In genomic region chr7:151167197-151167911, GRCh38 we compare ENCODE assay signal across 9 cellular contexts. TPM values are rescaled to one million over a fixed set of nuclear protein-coding genes. Genes with fewer than 3 reads are reported as not detected.
A peak's percentile ranks its signal among the peaks of the same experiment; 100 is the strongest.
DNase-seq lines count a peak whose midpoint lies in the region; ATAC-seq and TF ChIP-seq lines count a peak whose summit lies in the region.
"Had no signal": no experiment of that assay in that cellular context is flagged by ENCODE, and none has a peak within 500 bp of the region (broad histone marks: within the 10 kb centered on the region; RNA-seq: fewer than 3 reads in every experiment).

TSS of gene GBX1 (minus strand) at chr7:151167694. CDS start at chr7:151167548, 146 bp downstream.

- H3K36me3 ChIP-seq in fibroblast of lung (ENCODE audit: control insufficient read depth, insufficient read depth, low read length) (no peaks in the 10 kb centered on the region), Karpas-422 (ENCODE audit: insufficient read depth, low read length) (no peaks in the 10 kb centered on the region)

- H3K4me3 ChIP-seq in fibroblast of lung (replicated peaks in 1 of 4; ENCODE audit: control extremely low read depth in 1 of 4, insufficient read depth in 1 of 4, low read depth in 3 of 4, low read length in 4 of 4) = peak within 1 kb of the TSS in 1 of 4 experiments; percentile 20
- no peak within 1 kb of the TSS for H3K4me3 ChIP-seq in Karpas-422 (ENCODE audit: low read length)

- DNase-seq in DMS53 (lab: John Stamatoyannopoulos, UW) (peak; percentile 59), DMS53 treated with DMSO at 0.1 percent for 48 hours (lab: John Stamatoyannopoulos, UW; ENCODE audit: unreplicated experiment) (no peak), T-helper 9 cell (peak; percentile 24), fibroblast of lung (ENCODE audit: low read depth in 2 of 2) (peak; percentile 25 to 26), omental fat pad (ENCODE audit: low spot score) (no peak), DMS79 treated with DMSO at 0.1 percent for 48 hours (lab: John Stamatoyannopoulos, UW) (no peak), NCI-H2029 treated with DMSO at 0.1 percent for 48 hours (lab: John Stamatoyannopoulos, UW) (no peak), Karpas-422 (no peak)

- H3K9me3 ChIP-seq in fibroblast of lung (ENCODE audit: control insufficient read depth, insufficient read depth, low read depth, low read length) (no peaks in the 10 kb centered on the region), Karpas-422 (ENCODE audit: low read length) (no peaks in the 10 kb centered on the region)

- H3K27ac ChIP-seq in fibroblast of lung (ENCODE audit: insufficient read depth, low read length) (no peak within 1 kb of the TSS), Karpas-422 (ENCODE audit: low read length) (no peak within 1 kb of the TSS)

- no peak within 1 kb of the TSS for H3K9ac ChIP-seq in fibroblast of lung (ENCODE audit: insufficient read depth, low read length)
- H3K9ac ChIP-seq in Karpas-422 (ENCODE audit: low read length) = no peak within 1 kb of the TSS

- ATAC-seq in omental fat pad (ENCODE audit: low FRiP score) = peak; percentile 58

- H3K4me1 ChIP-seq in fibroblast of lung (ENCODE audit: control insufficient read depth, extremely low read depth, insufficient read depth, low read length) = no peaks in the 10 kb centered on the region
- H3K4me1 ChIP-seq in Karpas-422 (ENCODE audit: low read length) = no peaks in the 10 kb centered on the region

- H4K20me1 ChIP-seq in fibroblast of lung (ENCODE audit: control insufficient read depth, extremely low read depth, insufficient read depth, low read length) (no peaks in the 10 kb centered on the region), Karpas-422 (ENCODE audit: insufficient read depth, low read depth, low read length) (no peaks in the 10 kb centered on the region)

- TF ChIP-seq CTCF in fibroblast of lung (conservative IDR thresholded peaks at IDR 0.05 in 1 of 2, IDR thresholded peaks at IDR 0.05 in 1 of 2; ENCODE audit: low read depth in 1 of 2, low read length in 2 of 2) = no peak
- no peak for TF ChIP-seq CTCF in omental fat pad (IDR thresholded peaks at IDR 0.05)

- H3K79me2 ChIP-seq in fibroblast of lung (ENCODE audit: control insufficient read depth, insufficient read depth, low read length) = no peaks in the 10 kb centered on the region
- no peaks in the 10 kb centered on the region for H3K79me2 ChIP-seq in Karpas-422 (ENCODE audit: low read length)

- H2AFZ ChIP-seq in fibroblast of lung (ENCODE audit: low read length) (no peak within 1 kb of the TSS), Karpas-422 (ENCODE audit: low read length) (no peak within 1 kb of the TSS)

- no peaks in the 10 kb centered on the region for H3K9me2 ChIP-seq in Karpas-422 (replicated peaks; ENCODE audit: insufficient read depth, low read length)

- H3K4me2 ChIP-seq in fibroblast of lung (ENCODE audit: extremely low read depth, insufficient read depth, low read length) (peak within 1 kb of the TSS; percentile 54), Karpas-422 (ENCODE audit: low read depth, low read length, poor library complexity, severe bottlenecking) (no peak within 1 kb of the TSS)

- H3K27me3 ChIP-seq in fibroblast of lung (ENCODE audit: control insufficient read depth, insufficient read depth, low read length) (peaks cover 55% of the 10 kb centered on the region), Karpas-422 (ENCODE audit: low read length) (no peaks in the 10 kb centered on the region)

RNA-seq across cellular contexts. Expression of gene GBX1, which starts in this region (rescaled TPM):
- total RNA-seq in fibroblast of lung (not detected in 2 replicates), omental fat pad (not detected)
- not detected in 2 replicates for polyA plus RNA-seq in fibroblast of lung
- polyA plus RNA-seq in fibroblast of lung (2012) = not detected in 2 replicates
- not detected in 2 replicates for polyA minus RNA-seq in fibroblast of lung (ENCODE audit: low replicate concordance)
- not detected in 2 replicates for total RNA-seq in Karpas-422 (2014; rRNA removed; shearing (Covaris generic); ENCODE audit: low replicate concordance)
- total RNA-seq: renal cortical epithelial cell had no signal

Comparison
In these comparisons a context has a peak if more than half of its experiments do, and no peak if none do; other contexts are left out.
1. DNase-seq: peak in DMS53 (single experiment) and T-helper 9 cell (single experiment); none in DMS53 treated with DMSO at 0.1 percent for 48 hours (single experiment), omental fat pad (single experiment), DMS79 treated with DMSO at 0.1 percent for 48 hours (single experiment), NCI-H2029 treated with DMSO at 0.1 percent for 48 hours (single experiment) and Karpas-422 (single experiment).
2. Peak in DNase-seq and H3K4me2 ChIP-seq in fibroblast of lung; RNA of the gene not detected or under 1 TPM.
3. Peak in ATAC-seq in omental fat pad; RNA of the gene not detected or under 1 TPM.